In the genomic region with DNA sequence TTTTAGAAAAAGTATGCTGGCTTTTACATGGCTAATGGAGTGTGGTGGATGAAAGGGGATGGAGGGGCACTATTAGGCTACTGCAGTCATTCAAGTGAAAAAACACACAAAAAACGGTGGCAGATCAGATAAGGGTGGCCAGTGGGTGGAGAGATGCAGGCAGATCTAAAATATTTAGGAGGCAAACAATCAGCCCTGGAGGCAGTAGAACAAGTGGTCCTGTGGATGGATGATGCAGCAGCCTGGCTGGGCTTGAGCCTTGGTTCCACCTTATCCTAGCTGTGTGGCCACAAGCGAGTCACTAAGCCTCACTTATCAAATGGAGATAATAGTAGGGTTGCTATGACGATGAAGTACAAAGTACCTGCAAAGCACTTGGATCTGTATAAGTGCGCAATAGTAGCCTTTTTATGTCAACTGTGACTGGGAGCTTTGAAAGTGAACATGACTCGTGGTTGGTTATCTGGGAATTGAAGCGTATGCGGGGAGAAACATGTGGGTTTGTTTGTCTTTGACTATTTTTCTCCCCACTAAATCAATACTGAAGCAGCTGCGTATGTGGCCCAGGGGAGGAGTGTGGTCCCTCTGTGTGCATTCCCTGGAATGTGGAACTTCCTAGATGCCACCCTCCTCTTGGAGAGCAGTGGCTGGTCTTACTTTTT, we compare ENCODE assay signal across 20 cellular contexts. TPM values are rescaled to one million over a fixed set of nuclear protein-coding genes. Genes with fewer than 3 reads are reported as not detected.
A peak's percentile ranks its signal among the peaks of the same experiment; 100 is the strongest.
DNase-seq lines count a peak whose midpoint lies in the region; TF ChIP-seq lines count a peak whose summit lies in the region.
"Had no signal": no experiment of that assay in that cellular context is flagged by ENCODE, and none has a peak within 500 bp of the region (broad histone marks: within the 10 kb centered on the region; RNA-seq: fewer than 3 reads in every experiment).

No MANE protein-coding gene starts in this region.

- H3K27me3 Mint-ChIP-seq in Caco-2 (ENCODE audit: insufficient read depth, unreplicated experiment) = peaks cover 3% of the 10 kb centered on the region

- peaks cover 9% of the 10 kb centered on the region for H3K4me1 Mint-ChIP-seq in Caco-2 (ENCODE audit: low read depth, unreplicated experiment)
- H3K4me1 Mint-ChIP-seq: activated CD4-positive, alpha-beta T cell treated with anti-CD3 and anti-CD28 coated beads, Interleukin-2, amount 10 ng/mL, durations not matched to agents 24 days and 14 days; activated CD8-positive, alpha-beta memory T cell treated with anti-CD3 and anti-CD28 coated beads, Interleukin-2, amount 10 ng/mL, durations not matched to agents 7 days and 5 days; GM23338; stimulated activated naive CD8-positive, alpha-beta T cell treated with anti-CD3 and anti-CD28 coated beads, Interleukin-15, amount 100 ng/mL, for 72 hours had no signal

- no peaks in the 10 kb centered on the region for H3K79me2 ChIP-seq in hepatocyte

- H3K27ac Mint-ChIP-seq in Caco-2 (ENCODE audit: unreplicated experiment) = no peak overlapping the region
- H3K27ac Mint-ChIP-seq: activated CD4-positive, alpha-beta T cell treated with anti-CD3 and anti-CD28 coated beads, Interleukin-2, amount 10 ng/mL, durations not matched to agents 24 days and 14 days; activated CD8-positive, alpha-beta memory T cell treated with anti-CD3 and anti-CD28 coated beads, Interleukin-2, amount 10 ng/mL, durations not matched to agents 7 days and 5 days; activated naive CD8-positive, alpha-beta T cell; activated T-helper 1 cell treated with anti-CD3 and anti-CD28 coated beads, Interleukin-12 subunit alpha, Interleukin-12 subunit beta, Interleukin-2, Interleukin-4 antibody, amounts not matched to agents 30 ng/mL and 10 ng/mL and 1 ng/mL, durations not matched to agents 14 hours and 24 hours and 36 hours; GM23338; stimulated activated naive CD8-positive, alpha-beta T cell treated with anti-CD3 and anti-CD28 coated beads, Interleukin-15, amount 100 ng/mL, for 72 hours had no signal

- intact Hi-C loops in Caco-2 (cut with micrococcal nuclease; ENCODE audit: unreplicated experiment) (no loop called here), esophagus muscularis mucosa (cut with DNase I) (no loop called here), lower leg skin (cut with DNase I; ENCODE audit: low total_unique reads) (no loop called here)

- H3K36me3 ChIP-seq in Caco-2 (ENCODE audit: control insufficient read depth, insufficient read depth, low read length) = no peaks in the 10 kb centered on the region
- H3K36me3 ChIP-seq in hepatocyte (replicated peaks; ENCODE audit: insufficient read depth, low read depth) = no peaks in the 10 kb centered on the region
- no peaks in the 10 kb centered on the region for H3K36me3 ChIP-seq in esophagus muscularis mucosa

- no TSS peak for BruUV-seq in Caco-2 (replicated peaks; lab: Mats Ljungman, UMichigan)

- no peaks in the 10 kb centered on the region for H4K20me1 ChIP-seq in hepatocyte (ENCODE audit: insufficient read depth, poor library complexity, severe bottlenecking)

- H3K9me2 ChIP-seq in hepatocyte (replicated peaks; ENCODE audit: insufficient read depth) = no peaks in the 10 kb centered on the region

- H3K4me2 ChIP-seq in hepatocyte = no peak overlapping the region
- H3K4me2 ChIP-seq: GM23338 had no signal

- no peak overlapping the region for H3K27ac ChIP-seq in hepatocyte
- H3K27ac ChIP-seq in esophagus muscularis mucosa (replicated peaks in 1 of 4) = no peak overlapping the region

- no peaks in the 10 kb centered on the region for H3K9me3 Mint-ChIP-seq in Caco-2 (ENCODE audit: unreplicated experiment)
- H3K9me3 Mint-ChIP-seq: activated CD4-positive, alpha-beta T cell treated with anti-CD3 and anti-CD28 coated beads, Interleukin-2, amount 10 ng/mL, durations not matched to agents 24 days and 14 days; activated T-helper 1 cell treated with anti-CD3 and anti-CD28 coated beads, Interleukin-12 subunit alpha, Interleukin-12 subunit beta, Interleukin-2, Interleukin-4 antibody, amounts not matched to agents 30 ng/mL and 10 ng/mL and 1 ng/mL, durations not matched to agents 14 hours and 24 hours and 36 hours; GM23338; stimulated activated naive CD8-positive, alpha-beta T cell treated with anti-CD3 and anti-CD28 coated beads, Interleukin-15, amount 100 ng/mL, for 72 hours had no signal

- no peaks in the 10 kb centered on the region for H3K9me3 ChIP-seq in Caco-2
- H3K9me3 ChIP-seq in hepatocyte (ENCODE audit: low read depth) = no peaks in the 10 kb centered on the region
- peaks cover 0 to 8% (median 1%) of the 10 kb centered on the region in 4 donors for H3K9me3 ChIP-seq in esophagus muscularis mucosa

- H3K4me3 Mint-ChIP-seq in Caco-2 (ENCODE audit: unreplicated experiment) = no peak overlapping the region
- H3K4me3 Mint-ChIP-seq: activated CD4-positive, alpha-beta T cell treated with anti-CD3 and anti-CD28 coated beads, Interleukin-2, amount 10 ng/mL, durations not matched to agents 24 days and 14 days; activated CD8-positive, alpha-beta memory T cell treated with anti-CD3 and anti-CD28 coated beads, Interleukin-2, amount 10 ng/mL, durations not matched to agents 7 days and 5 days; activated naive CD8-positive, alpha-beta T cell; activated T-helper 1 cell treated with anti-CD3 and anti-CD28 coated beads, Interleukin-12 subunit alpha, Interleukin-12 subunit beta, Interleukin-2, Interleukin-4 antibody, amounts not matched to agents 30 ng/mL and 10 ng/mL and 1 ng/mL, durations not matched to agents 14 hours and 24 hours and 36 hours; GM23338; stimulated activated naive CD8-positive, alpha-beta T cell treated with anti-CD3 and anti-CD28 coated beads, Interleukin-15, amount 100 ng/mL, for 72 hours had no signal

- DNase-seq in Caco-2 = peak; percentile 56 to 62
- peak; percentile 54 for DNase-seq in DMS79 (lab: John Stamatoyannopoulos, UW)
- peak; percentile 76 for DNase-seq in NCI-H69 (lab: John Stamatoyannopoulos, UW)
- peak; percentile 61 for DNase-seq in hepatocyte (ENCODE audit: low spot score)
- DNase-seq in esophagus muscularis mucosa (ENCODE audit: extremely low spot score) = no peak
- DNase-seq in lower leg skin (ENCODE audit: low spot score in 2 of 2) = no peak
- no peak for DNase-seq in GM10248 (ENCODE audit: extremely low spot score)
- no peak for DNase-seq in erythroblast (lab: John Stamatoyannopoulos, UW)
- DNase-seq: activated CD4-positive, alpha-beta T cell treated with anti-CD3 and anti-CD28 coated beads, Interleukin-2, amount 10 ng/mL, durations not matched to agents 24 days and 14 days; activated CD8-positive, alpha-beta memory T cell treated with anti-CD3 and anti-CD28 coated beads, Interleukin-2, amount 10 ng/mL, durations not matched to agents 7 days and 5 days; NCI-H524 treated with DMSO at 0.1 percent for 48 hours; Right ventricle myocardium superior; stimulated activated CD4-positive, alpha-beta T cell treated with anti-CD3 and anti-CD28 coated beads, Interleukin-4, amount 100 ng/mL, for 4 hours; stimulated activated naive CD8-positive, alpha-beta T cell treated with anti-CD3 and anti-CD28 coated beads, Interleukin-15, amount 100 ng/mL, for 72 hours; trophoblast cell had no signal

- no peak for TF ChIP-seq EP300 in esophagus muscularis mucosa (IDR thresholded peaks at IDR 0.05)

- H3K4me3 ChIP-seq in Caco-2 (ENCODE audit: low read depth, low read length) = no peak overlapping the region
- no peak overlapping the region for H3K4me3 ChIP-seq in hepatocyte
- H3K4me3 ChIP-seq in esophagus muscularis mucosa = no peak overlapping the region
- no peak overlapping the region for H3K4me3 ChIP-seq in lower leg skin (ENCODE audit: low read depth, poor library complexity, severe bottlenecking)
- H3K4me3 ChIP-seq: GM23338 had no signal

- peaks cover 11% of the 10 kb centered on the region for H3K4me1 ChIP-seq in Caco-2
- H3K4me1 ChIP-seq in hepatocyte (ENCODE audit: insufficient read depth) = peaks cover 3% of the 10 kb centered on the region
- no peaks in the 10 kb centered on the region for H3K4me1 ChIP-seq in esophagus muscularis mucosa

- TF ChIP-seq CTCF in Caco-2 (IDR thresholded peaks at IDR 0.05; ENCODE audit: insufficient read depth in 1 of 2, low read depth in 1 of 2, low read length in 1 of 2, severe bottlenecking in 1 of 2, unreplicated experiment in 1 of 2) (no peak), hepatocyte (IDR thresholded peaks at IDR 0.05; ENCODE audit: poor library complexity) (no peak), esophagus muscularis mucosa (IDR thresholded peaks at IDR 0.05) (no peak), lower leg skin (IDR thresholded peaks at IDR 0.05) (no peak), GM10248 (IDR thresholded peaks at IDR 0.05; ENCODE audit: control extremely low read depth, extremely low read depth, low read depth, missing control alignments) (no peak)

- CTCF ChIA-PET in Caco-2 (lab: Charles Lee) (interaction anchor here (1.3 to 1.5 kb wide), 2 partner anchors 20 to 248 kb away, joined by 3 to 8 read pairs; partner anchors contain the start of gene NSG2), GM10248 (lab: Yijun Ruan, JAX) (no interaction called here)

- POLR2A ChIA-PET in Caco-2 (lab: Charles Lee) (no interaction called here), GM10248 (lab: Yijun Ruan, JAX) (interaction anchor here (0.6 kb wide), 1 partner anchor 961 kb away, joined by 4 read pairs; no protein-coding TSS in a partner anchor)

- no peak overlapping the region for H2AFZ ChIP-seq in hepatocyte
- H2AFZ ChIP-seq: GM23338 had no signal

- WGBS in hepatocyte (ENCODE audit: low lambda C conversion rate, missing lambda C conversion rate) = 25% methylated on average over 8 of the region's 8 CpGs
- 67% methylated on average over 7 of the region's 8 CpGs for WGBS in esophagus muscularis mucosa
- 60 to 65% methylated on average over 8 of the region's 8 CpGs for WGBS in lower leg skin, 2 donors

- no peaks in the 10 kb centered on the region for H3K36me3 Mint-ChIP-seq in Caco-2 (ENCODE audit: insufficient read depth, unreplicated experiment)
- H3K36me3 Mint-ChIP-seq: activated CD8-positive, alpha-beta memory T cell treated with anti-CD3 and anti-CD28 coated beads, Interleukin-2, amount 10 ng/mL, durations not matched to agents 7 days and 5 days; activated naive CD8-positive, alpha-beta T cell had no signal

- H3K27me3 ChIP-seq in Caco-2 (replicated peaks; ENCODE audit: control insufficient read depth, insufficient read depth, low read length) = no peaks in the 10 kb centered on the region
- H3K27me3 ChIP-seq in hepatocyte = no peaks in the 10 kb centered on the region
- peaks cover 0 to 25% (median 0%) of the 10 kb centered on the region in 4 donors for H3K27me3 ChIP-seq in esophagus muscularis mucosa

- TF ChIP-seq POLR2A in esophagus muscularis mucosa (IDR thresholded peaks at IDR 0.05; ENCODE audit: low read depth) = no peak
- TF ChIP-seq POLR2A in lower leg skin (IDR thresholded peaks at IDR 0.05) = no peak
- no peak for TF ChIP-seq POLR2A in erythroblast (IDR thresholded peaks at IDR 0.05; ENCODE audit: low read length)

RNA-seq across cellular contexts. Expression of gene NSG2, which starts 20.2 kb away (rescaled TPM):
- not detected in 2 replicates for total RNA-seq in Caco-2 (2022)
- total RNA-seq in hepatocyte = 0.20 and 0.33 TPM in 2 replicates
- not detected in 2 replicates for polyA plus RNA-seq in hepatocyte
- 1 to 10 TPM; 3.4 to 5.4 (median 3.9) TPM for total RNA-seq in esophagus muscularis mucosa
- not detected for total RNA-seq in lower leg skin
- total RNA-seq: activated CD4-positive, alpha-beta T cell treated with anti-CD3 and anti-CD28 coated beads, Interleukin-2, amount 10 ng/mL, durations not matched to agents 24 days and 14 days; activated CD8-positive, alpha-beta memory T cell treated with anti-CD3 and anti-CD28 coated beads, Interleukin-2, amount 10 ng/mL, durations not matched to agents 7 days and 5 days; activated T-helper 1 cell treated with anti-CD3 and anti-CD28 coated beads, Interleukin-12 subunit alpha, Interleukin-12 subunit beta, Interleukin-2, Interleukin-4 antibody, amounts not matched to agents 30 ng/mL and 10 ng/mL and 1 ng/mL, durations not matched to agents 14 hours and 24 hours and 36 hours; GM23338; mononuclear cell; T-helper 1 cell treated with Interleukin-12 subunit alpha and Interleukin-12 subunit beta and Interleukin-4 antibody, amounts not matched to agents 30 ng/mL and 1 ng/mL, for 36 hours had no signal

Comparison
In these comparisons a context has a peak if more than half of its experiments do, and no peak if none do; other contexts are left out.
1. DNase-seq: peak in Caco-2 (2 of 2), DMS79 (single experiment), NCI-H69 (single experiment) and hepatocyte (single experiment); none in esophagus muscularis mucosa (single experiment), lower leg skin (0 of 2), GM10248 (single experiment) and erythroblast (0 of 2).